10 cellular contexts compared by ENCODE assay signal in the genomic region with DNA sequence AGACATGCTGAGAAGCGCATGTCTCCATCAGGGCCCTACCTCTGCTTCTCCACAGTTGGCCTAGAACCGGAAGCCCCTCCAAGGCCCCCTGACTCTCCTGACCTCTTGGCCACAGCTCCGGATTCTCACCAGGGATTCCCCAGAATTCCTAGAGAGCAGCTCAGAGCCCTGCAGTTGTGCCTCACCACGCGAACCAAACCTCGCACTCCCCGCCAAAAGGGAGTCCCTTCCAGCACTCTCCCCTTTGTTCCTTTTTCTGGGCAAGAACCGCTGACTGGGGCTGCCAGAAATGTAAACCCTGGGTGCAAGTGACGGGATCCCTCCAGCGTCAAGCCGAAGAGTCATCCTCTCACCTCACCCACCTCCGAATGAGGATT. TPM values are rescaled to one million over a fixed set of nuclear protein-coding genes. Genes with fewer than 3 reads are reported as not detected.
DNase-seq lines count a peak whose midpoint lies in the region; TF ChIP-seq lines count a peak whose summit lies in the region.
"Had no signal": no experiment of that assay in that cellular context is flagged by ENCODE, and none has a peak within 500 bp of the region (broad histone marks: within the 10 kb centered on the region; RNA-seq: fewer than 3 reads in every experiment).

No MANE protein-coding gene starts in this region.

- H3K36me3 ChIP-seq in ES-I3 (ENCODE audit: insufficient read depth, low read length): no peaks in the 10 kb centered on the region
- no peaks in the 10 kb centered on the region for H3K36me3 ChIP-seq in hepatocyte (replicated peaks; ENCODE audit: insufficient read depth, low read depth)
- no peaks in the 10 kb centered on the region for H3K36me3 ChIP-seq in sigmoid colon

- WGBS in hepatocyte (ENCODE audit: low lambda C conversion rate, missing lambda C conversion rate): 42% methylated on average over 12 of the region's 12 CpGs
- 50 to 68% methylated on average over 12 of the region's 12 CpGs for WGBS in sigmoid colon, 2 donors

- H3K79me2 ChIP-seq in hepatocyte: no peaks in the 10 kb centered on the region

- TF ChIP-seq CTCF in WI38 (IDR thresholded peaks at IDR 0.05; ENCODE audit: low read depth, low read length) (no peak), hepatocyte (IDR thresholded peaks at IDR 0.05; ENCODE audit: poor library complexity) (no peak), sigmoid colon (IDR thresholded peaks at IDR 0.05) (no peak)

- intact Hi-C loops in sigmoid colon (cut with DNase I): loop anchor here (5.0 kb wide), 1 partner anchor 92 kb away; no protein-coding TSS in a partner anchor

- peak overlapping the region; percentile 53 for H3K9ac ChIP-seq in ES-I3 (ENCODE audit: low read depth, low read length)

- no peak for TF ChIP-seq POLR2A in sigmoid colon (IDR thresholded peaks at IDR 0.05)

- TF ChIP-seq EP300 in sigmoid colon (IDR thresholded peaks at IDR 0.05): no peak

- H3K4me3 ChIP-seq in WI38 (ENCODE audit: low read depth, low read length) (peak overlapping the region; percentile 69), hepatocyte (no peak overlapping the region), sigmoid colon (peak overlapping the region; percentile 40 to 77 (median 70))

- peaks cover 11% of the 10 kb centered on the region for H3K4me1 ChIP-seq in ES-I3 (ENCODE audit: insufficient read depth, low read length)
- H3K4me1 ChIP-seq in hepatocyte (ENCODE audit: insufficient read depth): peaks cover 17% of the 10 kb centered on the region
- H3K4me1 ChIP-seq in sigmoid colon: peaks cover 0 to 44% (median 21%) of the 10 kb centered on the region in 4 donors

- DNase-seq in hepatocyte (ENCODE audit: low spot score) (no peak), sigmoid colon (peak; percentile 65), NCI-H2081 treated with DMSO at 0.1 percent for 48 hours (lab: John Stamatoyannopoulos, UW) (no peak), HuH-7 (ENCODE audit: low spot score) (no peak), mucosa of gallbladder (ENCODE audit: low spot score) (no peak), NCI-H748 treated with DMSO at 0.1 percent for 48 hours (lab: John Stamatoyannopoulos, UW) (no peak)
- DNase-seq: NCI-H1436 treated with DMSO at 0.1 percent for 48 hours; stimulated activated naive CD4-positive, alpha-beta T cell treated with Interleukin-2 at 50 U/mL for 16 hours had no signal

- no peaks in the 10 kb centered on the region for H3K9me2 ChIP-seq in hepatocyte (replicated peaks; ENCODE audit: insufficient read depth)

- H4K20me1 ChIP-seq in hepatocyte (ENCODE audit: insufficient read depth, poor library complexity, severe bottlenecking): no peaks in the 10 kb centered on the region

- no peak overlapping the region for H2AFZ ChIP-seq in hepatocyte

- H3K9me3 ChIP-seq in ES-I3 (ENCODE audit: control insufficient read depth, insufficient read depth, low read length): no peaks in the 10 kb centered on the region
- no peaks in the 10 kb centered on the region for H3K9me3 ChIP-seq in hepatocyte (ENCODE audit: low read depth)
- no peaks in the 10 kb centered on the region for H3K9me3 ChIP-seq in sigmoid colon

- H3K4me2 ChIP-seq in hepatocyte: peak overlapping the region; percentile 95

- peaks cover 29% of the 10 kb centered on the region for H3K27me3 ChIP-seq in hepatocyte
- no peaks in the 10 kb centered on the region for H3K27me3 ChIP-seq in sigmoid colon

- H3K27ac ChIP-seq in hepatocyte (no peak overlapping the region), sigmoid colon (peak overlapping the region; percentile 76 to 80 (median 78))

RNA-seq across cellular contexts. Expression of a gene that starts 36.7 kb away (rescaled TPM):
- total RNA-seq in hepatocyte (5.2 and 7.3 TPM in 2 replicates), sigmoid colon (10 to 100 TPM; 18.6 to 25.0 (median 20.4) TPM), mucosa of gallbladder (9.1 TPM)
- polyA plus RNA-seq in hepatocyte (5.9 and 7.8 TPM in 2 replicates), sigmoid colon (1 to 10 TPM in 2 of 3 donors, under 1 TPM in 1; 0.46 to 7.8 (median 1.2) TPM)
